ENCODE assay signal across 9 cellular contexts in genomic region chr11:111221936-111222335, GRCh38. TPM values are rescaled to one million over a fixed set of nuclear protein-coding genes. Genes with fewer than 3 reads are reported as not detected.
"Had no signal": no experiment of that assay in that cellular context is flagged by ENCODE, and none has a peak within 500 bp of the region (broad histone marks: within the 10 kb centered on the region; RNA-seq: fewer than 3 reads in every experiment).

No MANE protein-coding gene starts in this region.

RNA-seq across cellular contexts. Expression of gene POU2AF2, which starts 23.6 kb away (rescaled TPM):
- total RNA-seq: LHCN-M2, MCF 10A, NCI-H460, OCI-LY7, PC-9, Right ventricle myocardium inferior, RPMI7951, SJCRH30, SK-MEL-5 had no signal
